Comparison of ENCODE assay signal across 20 cellular contexts in genomic region chr3:62546266-62546665, GRCh38.
"Had no signal": no experiment of that assay in that cellular context is flagged by ENCODE, and none has a peak within 500 bp of the region (broad histone marks: within the 10 kb centered on the region; RNA-seq: fewer than 3 reads in every experiment).

No MANE protein-coding gene starts in this region.

- DNase-seq: KBM-7, MM.1S, MV-4-11, NCI-H1048, NCI-H1105, NCI-H1417, NCI-H1436 treated with DMSO at 0.1 percent for 48 hours, NCI-H1694, NCI-H187 treated with DMSO at 0.1 percent for 48 hours, NCI-H2029 treated with DMSO at 0.1 percent for 48 hours, NCI-H2171 treated with DMSO at 0.1 percent for 48 hours, NCI-H2227 treated with DMSO at 0.1 percent for 48 hours, NCI-H524, NCI-H526 treated with DMSO at 0.1 percent for 48 hours, NCI-H748 treated with DMSO at 0.1 percent for 48 hours, Right ventricle myocardium superior, RPMI8226, SIG-M5 had no signal

- H3K27ac ChIP-seq: SJSA1, SK-N-MC had no signal

- H3K4me3 ChIP-seq: SJSA1, SK-N-MC had no signal

- H3K4me1 ChIP-seq: SJSA1 had no signal

- H3K36me3 ChIP-seq: SJSA1 had no signal

- H3K9me3 ChIP-seq: SJSA1 had no signal
